ENCODE assay signal across 1 cellular context in the genomic region with DNA sequence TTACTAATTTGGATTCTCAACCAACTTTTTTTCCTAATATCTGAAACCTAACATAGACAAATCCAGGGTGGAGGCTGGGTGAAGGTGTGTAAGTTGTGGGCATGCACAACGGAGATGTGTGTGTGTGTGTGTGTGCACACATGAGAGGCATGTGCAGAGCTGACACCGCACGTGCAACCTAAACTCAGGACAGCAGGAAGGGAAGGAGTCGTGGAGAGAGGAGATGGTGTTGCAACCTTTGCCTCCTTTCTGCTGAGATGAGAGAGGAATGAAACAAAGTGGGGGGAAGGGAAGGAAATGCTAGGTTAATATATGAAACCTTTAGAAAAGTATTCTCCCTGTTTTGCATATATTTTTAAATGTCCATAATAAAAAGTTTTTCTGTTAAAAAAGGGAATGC.
TF ChIP-seq lines count a peak whose summit lies in the region.

No MANE protein-coding gene starts in this region.

TF ChIP-seq in IMR-90, 13 proteins besides CTCF, POLR2A, EP300 and RAD21 (continued from another document):
- TF ChIP-seq NFE2L2 (IDR thresholded peaks at IDR 0.05; ENCODE audit: low read depth, low read length) (no peak), CEBPB (IDR thresholded peaks at IDR 0.05; ENCODE audit: low read depth, low read length) (0 out of 2 replicates have a peak, but pooled peaks have one; percentile 17), MAZ (IDR thresholded peaks at IDR 0.05; ENCODE audit: borderline replicate concordance, low read depth, low read length) (no peak), RFX5 (IDR thresholded peaks at IDR 0.05; ENCODE audit: low read depth, low read length) (no peak), BHLHE40 (IDR thresholded peaks at IDR 0.05; ENCODE audit: low read depth, low read length) (no peak), SMC3 (IDR thresholded peaks at IDR 0.05; ENCODE audit: low read depth, low read length) (no peak), MXI1 (IDR thresholded peaks at IDR 0.05; ENCODE audit: borderline replicate concordance, low read depth, low read length) (no peak)
TF ChIP-seq in IMR-90: peak in this region for 1.
